ENCODE assay signal across 13 cellular contexts in genomic region chr19:41616785-41617621, GRCh38. TPM values are rescaled to one million over a fixed set of nuclear protein-coding genes. Genes with fewer than 3 reads are reported as not detected.
DNase-seq lines count a peak whose midpoint lies in the region; ATAC-seq and TF ChIP-seq lines count a peak whose summit lies in the region.
"Had no signal": no experiment of that assay in that cellular context is flagged by ENCODE, and none has a peak within 500 bp of the region (broad histone marks: within the 10 kb centered on the region; RNA-seq: fewer than 3 reads in every experiment).

No MANE protein-coding gene starts in this region.

- H2AFZ ChIP-seq in SK-N-SH (ENCODE audit: low read depth) (no peak overlapping the region), hepatocyte (no peak overlapping the region), smooth muscle cell (ENCODE audit: low read depth) (no peak overlapping the region)

- H3K9ac ChIP-seq in SK-N-SH (no peak overlapping the region), smooth muscle cell (ENCODE audit: low read depth) (no peak overlapping the region)

- H3F3A ChIP-seq in SK-N-SH (replicated peaks; ENCODE audit: insufficient read depth) = no peaks in the 10 kb centered on the region
- no peaks in the 10 kb centered on the region for H3F3A ChIP-seq in smooth muscle cell (ENCODE audit: low read depth)

- no peak for TF ChIP-seq RAD21 in SK-N-SH (IDR thresholded peaks at IDR 0.05; ENCODE audit: low read length)

- no peak overlapping the region for H3K27ac ChIP-seq in SK-N-SH (ENCODE audit: low read depth in 2 of 2, low read length in 1 of 2)
- H3K27ac ChIP-seq in hepatocyte = no peak overlapping the region
- H3K27ac ChIP-seq in thyroid gland = no peak overlapping the region
- no peak overlapping the region for H3K27ac ChIP-seq in smooth muscle cell (ENCODE audit: low read depth)
- H3K27ac ChIP-seq: epithelial cell of prostate had no signal

- no peak for TF ChIP-seq EP300 in SK-N-SH (IDR thresholded peaks at IDR 0.05; ENCODE audit: borderline replicate concordance in 1 of 2, low read depth in 1 of 2, low read length in 1 of 2)

- POLR2A ChIA-PET in SK-N-SH (lab: Yijun Ruan, JAX) = no interaction called here

- TF ChIP-seq CTCF in AG09309 (IDR thresholded peaks at IDR 0.05; ENCODE audit: control insufficient read depth, insufficient read depth, low read depth, low read length, missing control alignments) = peak; percentile 9
- no peak for TF ChIP-seq CTCF in SK-N-SH (IDR thresholded peaks at IDR 0.05)
- no peak for TF ChIP-seq CTCF in hepatocyte (IDR thresholded peaks at IDR 0.05; ENCODE audit: poor library complexity)
- TF ChIP-seq CTCF in thyroid gland (IDR thresholded peaks at IDR 0.05) = no peak
- TF ChIP-seq CTCF in smooth muscle cell (IDR thresholded peaks at IDR 0.05; ENCODE audit: borderline replicate concordance, insufficient read depth, poor library complexity, severe bottlenecking) = no peak

- no peaks in the 10 kb centered on the region for H3K9me2 ChIP-seq in SK-N-SH
- H3K9me2 ChIP-seq in hepatocyte (replicated peaks; ENCODE audit: insufficient read depth) = no peaks in the 10 kb centered on the region

- no peak for TF ChIP-seq POLR2A in thyroid gland (IDR thresholded peaks at IDR 0.05)

- H3K4me2 ChIP-seq in SK-N-SH (no peak overlapping the region), hepatocyte (no peak overlapping the region), smooth muscle cell (no peak overlapping the region)

- H4K20me1 ChIP-seq in SK-N-SH (ENCODE audit: insufficient read depth) (no peaks in the 10 kb centered on the region), hepatocyte (ENCODE audit: insufficient read depth, poor library complexity, severe bottlenecking) (no peaks in the 10 kb centered on the region), smooth muscle cell (ENCODE audit: low read depth) (no peaks in the 10 kb centered on the region)

- H3K9me3 ChIP-seq in SK-N-SH (no peaks in the 10 kb centered on the region), hepatocyte (ENCODE audit: low read depth) (no peaks in the 10 kb centered on the region), thyroid gland (no peaks in the 10 kb centered on the region), smooth muscle cell (replicated peaks; ENCODE audit: low read depth) (no peaks in the 10 kb centered on the region)

- H3K4me1 ChIP-seq in SK-N-SH (ENCODE audit: control insufficient read depth in 1 of 2, insufficient read depth in 2 of 2, low read depth in 1 of 2, low read length in 1 of 2) (no peaks in the 10 kb centered on the region), hepatocyte (ENCODE audit: insufficient read depth) (no peaks in the 10 kb centered on the region), thyroid gland (no peaks in the 10 kb centered on the region), smooth muscle cell (ENCODE audit: low read depth) (no peaks in the 10 kb centered on the region)

- no peak overlapping the region for H3K4me3 ChIP-seq in AG09309 (ENCODE audit: control insufficient read depth, low read depth, low read length)
- H3K4me3 ChIP-seq in SK-N-SH (ENCODE audit: low read depth in 2 of 2, low read length in 1 of 2) = no peak overlapping the region
- H3K4me3 ChIP-seq in hepatocyte = no peak overlapping the region
- H3K4me3 ChIP-seq in thyroid gland (replicated peaks in 1 of 3) = no peak overlapping the region
- no peak overlapping the region for H3K4me3 ChIP-seq in smooth muscle cell

- H3K36me3 ChIP-seq in SK-N-SH (replicated peaks in 1 of 2; ENCODE audit: control insufficient read depth in 1 of 2, insufficient read depth in 2 of 2, low read length in 1 of 2) (no peaks in the 10 kb centered on the region), hepatocyte (replicated peaks; ENCODE audit: insufficient read depth, low read depth) (no peaks in the 10 kb centered on the region), thyroid gland (no peaks in the 10 kb centered on the region), smooth muscle cell (ENCODE audit: low read depth) (no peaks in the 10 kb centered on the region)

- CTCF ChIA-PET in SK-N-SH (lab: Yijun Ruan, JAX) = interaction anchor here (2.1 kb wide), 1 partner anchor 25 kb away, joined by 7 read pairs; no protein-coding TSS in a partner anchor

- no peaks in the 10 kb centered on the region for H3K79me2 ChIP-seq in SK-N-SH (ENCODE audit: insufficient read depth)
- H3K79me2 ChIP-seq in hepatocyte = no peaks in the 10 kb centered on the region
- no peaks in the 10 kb centered on the region for H3K79me2 ChIP-seq in smooth muscle cell (ENCODE audit: low read depth)

- H3K27me3 ChIP-seq in SK-N-SH (ENCODE audit: insufficient read depth) = no peaks in the 10 kb centered on the region
- no peaks in the 10 kb centered on the region for H3K27me3 ChIP-seq in hepatocyte
- H3K27me3 ChIP-seq in thyroid gland = no peaks in the 10 kb centered on the region
- no peaks in the 10 kb centered on the region for H3K27me3 ChIP-seq in smooth muscle cell (ENCODE audit: low read depth)

- ATAC-seq in GM21390 (IDR thresholded peaks at IDR 0.05; ENCODE audit: unreplicated experiment) = no peak
- no peak for ATAC-seq in GM18867 (IDR thresholded peaks at IDR 0.05; ENCODE audit: unreplicated experiment)

- intact Hi-C loops in thyroid gland (cut with DNase I) = no loop called here

- DNase-seq in AG09309 (ENCODE audit: low read depth) (no peak), HT-29 (ENCODE audit: low spot score) (peak; percentile 73), SK-N-SH (no peak), hepatocyte (ENCODE audit: low spot score) (peak; percentile 21), thyroid gland (no peak), smooth muscle cell (lab: John Stamatoyannopoulos, UW; ENCODE audit: unreplicated experiment) (no peak)
- DNase-seq: COR-L47, midbrain, NCI-H1417 had no signal

- WGBS in SK-N-SH (ENCODE audit: low lambda C conversion rate) = 3% methylated on average over 9 of the region's 9 CpGs
- WGBS in hepatocyte (ENCODE audit: low lambda C conversion rate, missing lambda C conversion rate) = 60% methylated on average over 9 of the region's 9 CpGs
- WGBS in thyroid gland, 2 donors = 30 to 33% methylated on average over 9 of the region's 9 CpGs
- WGBS in smooth muscle cell (ENCODE audit: low lambda C conversion rate) = 62% methylated on average over 9 of the region's 9 CpGs

TF ChIP-seq in SK-N-SH, 30 proteins besides CTCF, POLR2A, EP300 and RAD21:
- TF ChIP-seq TCF12 (IDR thresholded peaks at IDR 0.05) (no peak), REST (IDR thresholded peaks at IDR 0.05; ENCODE audit: low read depth, low read length) (peak; percentile 97), SIN3A (IDR thresholded peaks at IDR 0.05; ENCODE audit: borderline replicate concordance, low read depth, low read length) (no peak), USF2 (IDR thresholded peaks at IDR 0.05; ENCODE audit: borderline replicate concordance, low read depth, low read length) (no peak)
- TF ChIP-seq, protein P1, sequence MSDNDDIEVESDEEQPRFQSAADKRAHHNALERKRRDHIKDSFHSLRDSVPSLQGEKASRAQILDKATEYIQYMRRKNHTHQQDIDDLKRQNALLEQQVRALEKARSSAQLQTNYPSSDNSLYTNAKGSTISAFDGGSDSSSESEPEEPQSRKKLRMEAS (IDR thresholded peaks at IDR 0.05; ENCODE audit: low read depth) = no peak

RNA-seq across cellular contexts. Expression of gene CEACAM4, which starts 9.9 kb away (rescaled TPM):
- not detected in 2 replicates for total RNA-seq in HT-29 (2014; rRNA removed; shearing (Covaris generic))
- not detected in 2 replicates for polyA plus RNA-seq in SK-N-SH (2012; rRNA removed)
- not detected in 2 replicates for polyA plus RNA-seq in SK-N-SH (2012; cell fraction: cytosol; rRNA removed)
- polyA plus RNA-seq in SK-N-SH (2012; cell fraction: nucleus; rRNA removed) = not detected in 2 replicates
- not detected in 2 replicates for total RNA-seq in hepatocyte
- not detected in 2 replicates for polyA plus RNA-seq in hepatocyte
- 1 to 10 TPM in 1 of 4 donors, under 1 TPM in 1, not detected in 2; 0.73 to 3.5 TPM for total RNA-seq in thyroid gland
- not detected in 2 replicates for total RNA-seq in smooth muscle cell
- polyA plus RNA-seq in smooth muscle cell = not detected in 2 replicates
- total RNA-seq: activated T-helper 2 cell treated with anti-CD3 and anti-CD28 coated beads, Interferon-gamma antibody, Interleukin-2, Interleukin-4, amounts not matched to agents 10 μg/mL and 5 μg/mL and 100 μg/mL, durations not matched to agents 14 hours and 24 hours and 36 hours had no signal

RNA-seq across cellular contexts. Expression of gene CEACAM21, which starts 41.0 kb away (rescaled TPM):
- not detected in 2 replicates for total RNA-seq in HT-29 (2014; rRNA removed; shearing (Covaris generic))
- polyA plus RNA-seq in SK-N-SH (2012; rRNA removed) = not detected in 2 replicates
- not detected in 2 replicates for polyA plus RNA-seq in SK-N-SH (2012; cell fraction: cytosol; rRNA removed)
- polyA plus RNA-seq in SK-N-SH (2012; cell fraction: nucleus; rRNA removed) = not detected in 2 replicates
- 0.33 TPM in 1 of 2 replicates, not detected in the other for total RNA-seq in hepatocyte
- polyA plus RNA-seq in hepatocyte = not detected in 2 replicates
- total RNA-seq in thyroid gland = 10 to 100 TPM in 1 of 4 donors, 1 to 10 TPM in 1, under 1 TPM in 1, not detected in 1; 0.56 to 34.8 (median 2.6) TPM
- not detected in 2 replicates for total RNA-seq in smooth muscle cell
- not detected in 2 replicates for polyA plus RNA-seq in smooth muscle cell

Comparison
In these comparisons a context has a peak if more than half of its experiments do, and no peak if none do; other contexts are left out.
1. DNase-seq: peak in HT-29 (single experiment) and hepatocyte (single experiment); none in AG09309 (single experiment), SK-N-SH (single experiment), thyroid gland (0 of 2) and smooth muscle cell (single experiment).